Comparison of ENCODE assay signal across 10 cellular contexts in the genomic region with DNA sequence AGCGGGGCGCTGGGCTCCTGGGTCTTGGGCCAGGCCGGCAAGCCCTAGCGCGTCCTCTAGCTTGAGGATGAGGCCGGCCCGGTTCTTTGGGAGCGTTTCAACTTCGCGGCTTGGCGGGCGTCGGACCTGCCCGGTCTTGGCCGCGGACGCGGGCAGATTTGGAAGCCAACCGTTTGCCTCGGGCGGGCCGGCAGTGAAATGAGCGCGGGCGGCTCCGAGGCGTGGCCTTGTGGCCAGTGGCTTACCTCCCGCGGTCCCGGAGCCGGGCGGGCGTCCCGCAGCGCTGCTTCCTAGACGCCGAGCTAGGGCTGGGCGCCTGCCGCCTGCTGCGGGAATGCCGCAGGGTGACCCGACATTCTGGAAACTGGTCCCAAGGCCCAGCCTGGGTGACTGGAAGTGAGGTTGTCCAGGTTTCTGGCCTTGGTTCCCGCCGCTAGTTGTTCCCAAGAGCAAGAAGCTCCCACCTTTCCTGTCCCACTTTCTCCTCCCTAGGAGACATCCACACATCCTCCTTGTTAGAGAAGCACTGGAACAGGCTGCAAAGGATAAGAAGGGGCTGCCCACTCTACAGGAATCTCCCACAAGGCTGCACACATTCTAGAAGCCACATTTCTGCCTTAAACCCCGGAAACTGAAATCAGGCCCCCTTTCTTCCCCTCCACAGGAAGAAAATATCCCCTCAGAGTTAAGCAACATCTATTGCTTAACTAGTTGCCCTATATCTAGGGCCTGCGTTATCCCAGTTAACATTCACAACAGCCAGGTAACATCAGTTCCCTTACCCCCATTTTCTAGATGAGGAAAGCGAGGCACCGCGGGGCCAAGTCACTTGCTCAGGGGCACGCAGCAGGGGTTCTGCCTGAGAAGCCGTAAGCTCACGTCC. TPM values are rescaled to one million over a fixed set of nuclear protein-coding genes. Genes with fewer than 3 reads are reported as not detected.
DNase-seq lines count a peak whose midpoint lies in the region; ATAC-seq, FAIRE-seq and TF ChIP-seq lines count a peak whose summit lies in the region.
"Had no signal": no experiment of that assay in that cellular context is flagged by ENCODE, and none has a peak within 500 bp of the region (broad histone marks: within the 10 kb centered on the region; RNA-seq: fewer than 3 reads in every experiment).

No MANE protein-coding gene starts in this region.

- H4K5ac ChIP-seq in mesendoderm (ENCODE audit: low read length) = no peak overlapping the region

- intact Hi-C loops in posterior cingulate gyrus (cut with DNase I) = no loop called here

- TF ChIP-seq CTCF in C4-2B (conservative IDR thresholded peaks at IDR 0.05) (no peak), WTC11 (IDR thresholded peaks at IDR 0.05) (no peak)

- DNase-seq in HK-2 (ENCODE audit: unreplicated experiment) = peak; percentile 68
- DNase-seq in WTC11 (ENCODE audit: low spot score) = peak; percentile 36
- no peak for DNase-seq in mesendoderm
- no peak for DNase-seq in DMS153 treated with DMSO at 0.1 percent for 48 hours (lab: John Stamatoyannopoulos, UW; ENCODE audit: unreplicated experiment)
- no peak for DNase-seq in posterior cingulate gyrus
- DNase-seq in frontal cortex (ENCODE audit: low spot score in 2 of 2) = no peak
- DNase-seq in RPMI8226 = no peak
- DNase-seq: NCI-H1105 had no signal

- no peaks in the 10 kb centered on the region for H3K79me1 ChIP-seq in mesendoderm (ENCODE audit: low read length)

- H3K23ac ChIP-seq in mesendoderm (ENCODE audit: low read length) = peak overlapping the region; percentile 45

- POLR2A ChIA-PET in WTC11 (lab: Charles Lee) = interaction anchor here (0.5 to 1.8 kb wide), 4 partner anchors 9 to 55 kb away, joined by 3 to 5 read pairs (median 4); no protein-coding TSS in a partner anchor

- H3K4me1 ChIP-seq in mesendoderm (ENCODE audit: control insufficient read depth, low read depth, low read length) = peaks cover 2% of the 10 kb centered on the region

- FAIRE-seq in frontal cortex (lab: Jason Lieb, UNC) = no peak

- WGBS in mesendoderm (ENCODE audit: extremely low coverage, insufficient coverage, low lambda C conversion rate) = no CpG with 5 or more reads among the region's 52 CpGs

- peaks cover 86% of the 10 kb centered on the region for H3K27me3 ChIP-seq in mesendoderm (ENCODE audit: insufficient read depth, low read length, poor library complexity)

- peak overlapping the region; percentile 16 for H3K18ac ChIP-seq in mesendoderm (ENCODE audit: low read length)

- peak overlapping the region; percentile 37; the same call in 1 of the 2 replicates for H3K4me3 Mint-ChIP-seq in WTC11

- H3K56ac ChIP-seq in mesendoderm (ENCODE audit: low read length) = peak overlapping the region; percentile 49

- H3K4me3 ChIP-seq in mesendoderm (ENCODE audit: low read length) = no peak overlapping the region

- no peak overlapping the region for H4K8ac ChIP-seq in mesendoderm (ENCODE audit: low read depth, low read length)

- no peak overlapping the region for H2BK120ac ChIP-seq in mesendoderm (ENCODE audit: low read depth, low read length)

- H3K4ac ChIP-seq in mesendoderm (ENCODE audit: low read depth, low read length) = no peak overlapping the region

- no peaks in the 10 kb centered on the region for H3K79me2 ChIP-seq in mesendoderm (ENCODE audit: control insufficient read depth, insufficient read depth, low read length)

- H3K9me3 Mint-ChIP-seq in WTC11 = no peaks in the 10 kb centered on the region

- H3K4me2 ChIP-seq in mesendoderm (ENCODE audit: low read length) = peak overlapping the region; percentile 46

- peaks cover 94% of the 10 kb centered on the region for H3K27me3 Mint-ChIP-seq in WTC11 (ENCODE audit: low read depth)

- no peaks in the 10 kb centered on the region for H3K36me3 ChIP-seq in mesendoderm (ENCODE audit: control insufficient read depth, insufficient read depth, low read length)

- no peak overlapping the region for H3K27ac Mint-ChIP-seq in WTC11

- ATAC-seq in WTC11 = no peak
- ATAC-seq: psoas muscle had no signal

- CTCF ChIA-PET in WTC11 (lab: Charles Lee) = interaction anchor here (0.7 to 9.2 kb wide), 12 partner anchors 7 to 164 kb away, joined by 3 to 119 read pairs (median 6); a partner anchor contains a TSS

- no peak overlapping the region for H2BK5ac ChIP-seq in mesendoderm (ENCODE audit: low read length)

- no peaks in the 10 kb centered on the region for H3K36me3 Mint-ChIP-seq in WTC11

- H3K9ac ChIP-seq in mesendoderm (ENCODE audit: low read length) = no peak overlapping the region

- H3K27ac ChIP-seq in C4-2B (peak overlapping the region; percentile 44), mesendoderm (ENCODE audit: low read depth, low read length) (no peak overlapping the region)
- H3K27ac ChIP-seq: psoas muscle had no signal

- H3K4me1 Mint-ChIP-seq in WTC11 = peaks cover 57% of the 10 kb centered on the region

- H2AK5ac ChIP-seq in mesendoderm (ENCODE audit: low read length) = no peak overlapping the region

- no peak overlapping the region for H2BK15ac ChIP-seq in mesendoderm (replicated peaks; ENCODE audit: low read depth)

TF ChIP-seq in WTC11, 78 proteins besides CTCF, POLR2A, EP300 and RAD21 (continues in another document):
- TF ChIP-seq, protein P1, sequence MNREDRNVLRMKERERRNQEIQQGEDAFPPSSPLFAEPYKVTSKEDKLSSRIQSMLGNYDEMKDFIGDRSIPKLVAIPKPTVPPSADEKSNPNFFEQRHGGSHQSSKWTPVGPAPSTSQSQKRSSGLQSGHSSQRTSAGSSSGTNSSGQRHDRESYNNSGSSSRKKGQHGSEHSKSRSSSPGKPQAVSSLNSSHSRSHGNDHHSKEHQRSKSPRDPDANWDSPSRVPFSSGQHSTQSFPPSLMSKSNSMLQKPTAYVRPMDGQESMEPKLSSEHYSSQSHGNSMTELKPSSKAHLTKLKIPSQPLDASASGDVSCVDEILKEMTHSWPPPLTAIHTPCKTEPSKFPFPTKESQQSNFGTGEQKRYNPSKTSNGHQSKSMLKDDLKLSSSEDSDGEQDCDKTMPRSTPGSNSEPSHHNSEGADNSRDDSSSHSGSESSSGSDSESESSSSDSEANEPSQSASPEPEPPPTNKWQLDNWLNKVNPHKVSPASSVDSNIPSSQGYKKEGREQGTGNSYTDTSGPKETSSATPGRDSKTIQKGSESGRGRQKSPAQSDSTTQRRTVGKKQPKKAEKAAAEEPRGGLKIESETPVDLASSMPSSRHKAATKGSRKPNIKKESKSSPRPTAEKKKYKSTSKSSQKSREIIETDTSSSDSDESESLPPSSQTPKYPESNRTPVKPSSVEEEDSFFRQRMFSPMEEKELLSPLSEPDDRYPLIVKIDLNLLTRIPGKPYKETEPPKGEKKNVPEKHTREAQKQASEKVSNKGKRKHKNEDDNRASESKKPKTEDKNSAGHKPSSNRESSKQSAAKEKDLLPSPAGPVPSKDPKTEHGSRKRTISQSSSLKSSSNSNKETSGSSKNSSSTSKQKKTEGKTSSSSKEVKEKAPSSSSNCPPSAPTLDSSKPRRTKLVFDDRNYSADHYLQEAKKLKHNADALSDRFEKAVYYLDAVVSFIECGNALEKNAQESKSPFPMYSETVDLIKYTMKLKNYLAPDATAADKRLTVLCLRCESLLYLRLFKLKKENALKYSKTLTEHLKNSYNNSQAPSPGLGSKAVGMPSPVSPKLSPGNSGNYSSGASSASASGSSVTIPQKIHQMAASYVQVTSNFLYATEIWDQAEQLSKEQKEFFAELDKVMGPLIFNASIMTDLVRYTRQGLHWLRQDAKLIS (CRISPR knock-in tag; IDR thresholded peaks at IDR 0.05; ENCODE audit: borderline replicate concordance) = no peak
- no peak for TF ChIP-seq NFE2L1 (CRISPR knock-in tag; IDR thresholded peaks at IDR 0.05)
- TF ChIP-seq, protein P2, sequence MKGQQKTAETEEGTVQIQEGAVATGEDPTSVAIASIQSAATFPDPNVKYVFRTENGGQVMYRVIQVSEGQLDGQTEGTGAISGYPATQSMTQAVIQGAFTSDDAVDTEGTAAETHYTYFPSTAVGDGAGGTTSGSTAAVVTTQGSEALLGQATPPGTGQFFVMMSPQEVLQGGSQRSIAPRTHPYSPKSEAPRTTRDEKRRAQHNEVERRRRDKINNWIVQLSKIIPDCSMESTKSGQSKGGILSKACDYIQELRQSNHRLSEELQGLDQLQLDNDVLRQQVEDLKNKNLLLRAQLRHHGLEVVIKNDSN (CRISPR knock-in tag; IDR thresholded peaks at IDR 0.05) = no peak
- TF ChIP-seq TEAD1 (CRISPR knock-in tag; IDR thresholded peaks at IDR 0.05) = no peak
- TF ChIP-seq, protein P3, sequence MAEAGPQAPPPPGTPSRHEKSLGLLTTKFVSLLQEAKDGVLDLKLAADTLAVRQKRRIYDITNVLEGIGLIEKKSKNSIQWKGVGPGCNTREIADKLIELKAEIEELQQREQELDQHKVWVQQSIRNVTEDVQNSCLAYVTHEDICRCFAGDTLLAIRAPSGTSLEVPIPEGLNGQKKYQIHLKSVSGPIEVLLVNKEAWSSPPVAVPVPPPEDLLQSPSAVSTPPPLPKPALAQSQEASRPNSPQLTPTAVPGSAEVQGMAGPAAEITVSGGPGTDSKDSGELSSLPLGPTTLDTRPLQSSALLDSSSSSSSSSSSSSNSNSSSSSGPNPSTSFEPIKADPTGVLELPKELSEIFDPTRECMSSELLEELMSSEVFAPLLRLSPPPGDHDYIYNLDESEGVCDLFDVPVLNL (CRISPR knock-in tag; IDR thresholded peaks at IDR 0.05; ENCODE audit: borderline replicate concordance, low read depth) = no peak
- TF ChIP-seq KAT7 (CRISPR knock-in tag; IDR thresholded peaks at IDR 0.05; ENCODE audit: borderline replicate concordance) = no peak
- TF ChIP-seq, protein P4, sequence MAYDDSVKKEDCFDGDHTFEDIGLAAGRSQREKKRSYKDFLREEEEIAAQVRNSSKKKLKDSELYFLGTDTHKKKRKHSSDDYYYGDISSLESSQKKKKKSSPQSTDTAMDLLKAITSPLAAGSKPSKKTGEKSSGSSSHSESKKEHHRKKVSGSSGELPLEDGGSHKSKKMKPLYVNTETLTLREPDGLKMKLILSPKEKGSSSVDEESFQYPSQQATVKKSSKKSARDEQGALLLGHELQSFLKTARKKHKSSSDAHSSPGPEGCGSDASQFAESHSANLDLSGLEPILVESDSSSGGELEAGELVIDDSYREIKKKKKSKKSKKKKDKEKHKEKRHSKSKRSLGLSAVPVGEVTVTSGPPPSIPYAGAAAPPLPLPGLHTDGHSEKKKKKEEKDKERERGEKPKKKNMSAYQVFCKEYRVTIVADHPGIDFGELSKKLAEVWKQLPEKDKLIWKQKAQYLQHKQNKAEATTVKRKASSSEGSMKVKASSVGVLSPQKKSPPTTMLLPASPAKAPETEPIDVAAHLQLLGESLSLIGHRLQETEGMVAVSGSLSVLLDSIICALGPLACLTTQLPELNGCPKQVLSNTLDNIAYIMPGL (CRISPR knock-in tag; IDR thresholded peaks at IDR 0.05) = no peak
- TF ChIP-seq GABPB1 (CRISPR knock-in tag; IDR thresholded peaks at IDR 0.05) = no peak
- TF ChIP-seq SOX15 (CRISPR knock-in tag; IDR thresholded peaks at IDR 0.05) = no peak

RNA-seq across cellular contexts. Expression of a gene that starts 4.5 kb away (rescaled TPM):
- total RNA-seq in WTC11 (2021) = 1.8 to 2.1 TPM (median 2.0 TPM) in 3 replicates
- polyA plus RNA-seq in mesendoderm (2013, experiment 1 of 2) = 0.17 TPM
- 0.34 TPM for polyA plus RNA-seq in mesendoderm (2013, experiment 2 of 2)
- 7.7 TPM for total RNA-seq in frontal cortex

RNA-seq across cellular contexts. Expression of a gene that starts 23.4 kb away (rescaled TPM):
- total RNA-seq in WTC11 (2021) (78.1 to 85.5 TPM (median 78.7 TPM) in 3 replicates), frontal cortex (6.1 TPM)
- 25.1 TPM for polyA plus RNA-seq in mesendoderm (2013, experiment 1 of 2)
- 25.0 TPM for polyA plus RNA-seq in mesendoderm (2013, experiment 2 of 2)

RNA-seq across cellular contexts. Expression of a gene that starts 37.8 kb away (rescaled TPM):
- total RNA-seq in WTC11 (2021) = 3.2 to 3.9 TPM (median 3.3 TPM) in 3 replicates
- polyA plus RNA-seq in mesendoderm (2013, experiment 1 of 2) = 3.7 TPM
- 3.6 TPM for polyA plus RNA-seq in mesendoderm (2013, experiment 2 of 2)
- 18.3 TPM for total RNA-seq in frontal cortex

Comparison
In these comparisons a context has a peak if more than half of its experiments do, and no peak if none do; other contexts are left out.
1. DNase-seq: peak in HK-2 (single experiment) and WTC11 (single experiment); none in mesendoderm (single experiment), DMS153 treated with DMSO at 0.1 percent for 48 hours (single experiment), posterior cingulate gyrus (0 of 10), frontal cortex (0 of 2) and RPMI8226 (single experiment).
2. RNA of a gene that starts 23.4 kb away (total RNA-seq): 78.1 to 85.5 TPM in WTC11; 6.1 TPM in frontal cortex (single experiment); every median in the first group is over 10 times any median in the second.